Comparison of ENCODE assay signal across 8 cellular contexts in genomic region chr5:177134653-177135225, GRCh38. TPM values are rescaled to one million over a fixed set of nuclear protein-coding genes. Genes with fewer than 3 reads are reported as not detected.
A peak's percentile ranks its signal among the peaks of the same experiment; 100 is the strongest.
DNase-seq lines count a peak whose midpoint lies in the region; ATAC-seq and TF ChIP-seq lines count a peak whose summit lies in the region.

No MANE protein-coding gene starts in this region.

- no peak for TF ChIP-seq CTCF in CD14-positive monocyte (IDR thresholded peaks at IDR 0.05)
- no peak for TF ChIP-seq CTCF in LNCaP clone FGC (IDR thresholded peaks at IDR 0.05; ENCODE audit: control insufficient read depth, extremely low read depth, insufficient read depth)
- no peak for TF ChIP-seq CTCF in mammary epithelial cell (conservative IDR thresholded peaks at IDR 0.05 in 1 of 2, IDR thresholded peaks at IDR 0.05 in 1 of 2; ENCODE audit: extremely low read depth in 1 of 2, insufficient read depth in 1 of 2, low read depth in 1 of 2, low read length in 2 of 2)

- peak overlapping the region; percentile 82 to 92 for H3K4me3 Mint-ChIP-seq in CD14-positive monocyte

- intact Hi-C loops in CD14-positive monocyte (cut with micrococcal nuclease) (loop anchor here in 1 of 2 donors (2.0 to 5.0 kb wide), 2 partner anchors 18 to 168 kb away; partner anchors contain the start of genes PRELID1 and RAB24), mammary epithelial cell (cut with micrococcal nuclease) (loop anchor here (5.0 kb wide), 1 partner anchor 318 kb away; no protein-coding TSS in a partner anchor)

- peak overlapping the region; percentile 85 for H3K4me2 ChIP-seq in mammary epithelial cell (ENCODE audit: insufficient read depth, low read depth, low read length)

- H3K27ac ChIP-seq in mammary epithelial cell (ENCODE audit: insufficient read depth, low read depth, low read length) (peak overlapping the region; percentile 63), muscle layer of duodenum (ENCODE audit: low read length) (peak overlapping the region; percentile 82)

- H2AFZ ChIP-seq in mammary epithelial cell (ENCODE audit: low read depth, low read length), result peak overlapping the region; percentile 95

- CTCF ChIA-PET in mammary epithelial cell (lab: Charles Lee; ENCODE audit: low non-redundant PET), result no interaction called here

- H3K9me3 Mint-ChIP-seq in CD14-positive monocyte, result no peaks in the 10 kb centered on the region

- dilution Hi-C loops in mammary epithelial cell (cut with HindIII; ENCODE audit: low sequenced_read_pairs), result no loop called here

- in situ Hi-C loops in mammary epithelial cell (cut with MboI; ENCODE audit: low sequenced_read_pairs in 2 of 2), result no loop called here

- H4K20me1 ChIP-seq in mammary epithelial cell (ENCODE audit: insufficient read depth, low read length), result no peaks in the 10 kb centered on the region

- H3K9ac ChIP-seq in mammary epithelial cell (ENCODE audit: insufficient read depth, low read length), result peak overlapping the region; percentile 63

- WGBS in mammary epithelial cell (ENCODE audit: low coverage, missing lambda C conversion rate), result 17% methylated on average over 10 of the region's 13 CpGs

- BruUV-seq in mammary epithelial cell (replicated peaks; lab: Mats Ljungman, UMichigan), result no TSS peak

- peaks cover 11% of the 10 kb centered on the region for H3K36me3 ChIP-seq in mammary epithelial cell (ENCODE audit: insufficient read depth, low read length)
- H3K36me3 ChIP-seq in muscle layer of duodenum (ENCODE audit: control insufficient read depth in 1 of 2, insufficient read depth in 2 of 2, low read length in 2 of 2), result peaks cover 0 to 12% of the 10 kb centered on the region in 2 donors

- H3K36me3 Mint-ChIP-seq in CD14-positive monocyte, result peaks cover 21 to 37% of the 10 kb centered on the region in 2 donors

- H3K9me3 ChIP-seq in mammary epithelial cell (replicated peaks; ENCODE audit: insufficient read depth, low read length) (no peaks in the 10 kb centered on the region), muscle layer of duodenum (ENCODE audit: control insufficient read depth in 1 of 2, low read length in 2 of 2) (no peaks in the 10 kb centered on the region)

- peaks cover 57% of the 10 kb centered on the region for H3K79me2 ChIP-seq in mammary epithelial cell (ENCODE audit: insufficient read depth, low read length)

- no peaks in the 10 kb centered on the region for H3K27me3 ChIP-seq in mammary epithelial cell (ENCODE audit: insufficient read depth, low read length)
- no peaks in the 10 kb centered on the region for H3K27me3 ChIP-seq in muscle layer of duodenum (ENCODE audit: low read depth, low read length)

- H3K4me1 ChIP-seq in mammary epithelial cell (ENCODE audit: insufficient read depth, low read length) (peaks cover 28% of the 10 kb centered on the region), muscle layer of duodenum (ENCODE audit: control insufficient read depth in 1 of 2, insufficient read depth in 2 of 2, low read length in 2 of 2) (peaks cover 29 to 39% of the 10 kb centered on the region in 2 donors)

- no peak for DNase-seq in CD14-positive monocyte (ENCODE audit: low spot score)
- no peak for DNase-seq in LNCaP clone FGC (ENCODE audit: low read depth)
- no peak for DNase-seq in mammary epithelial cell
- no peak for DNase-seq in activated gamma-delta T cell treated with Interleukin-2 at 50 U/mL for 16 hours
- no peak for DNase-seq in stimulated activated CD4-positive, alpha-beta T cell treated with anti-CD3 and anti-CD28 coated beads, Interleukin-15, amount 100 ng/mL, for 24 hours
- no peak for DNase-seq in CD1c-positive myeloid dendritic cell (ENCODE audit: extremely low spot score)

- H3K27me3 Mint-ChIP-seq in CD14-positive monocyte (ENCODE audit: low read depth in 3 of 3), result no peaks in the 10 kb centered on the region

- peaks cover 35% of the 10 kb centered on the region for H3K4me1 Mint-ChIP-seq in CD14-positive monocyte

- H3K27ac Mint-ChIP-seq in CD14-positive monocyte, result peak overlapping the region; percentile 75 to 91 (median 89)

- no peak for ATAC-seq in esophagus mucosa

- H3K4me3 ChIP-seq in LNCaP clone FGC (ENCODE audit: low read depth, low read length), result peak overlapping the region; percentile 68
- peak overlapping the region; percentile 67 to 69 (median 69) for H3K4me3 ChIP-seq in mammary epithelial cell (replicated peaks in 1 of 3; ENCODE audit: insufficient read depth in 1 of 3, low read depth in 2 of 3, low read length in 3 of 3)
- peak overlapping the region; percentile 71 to 77 for H3K4me3 ChIP-seq in muscle layer of duodenum (ENCODE audit: low read depth in 1 of 2, low read length in 2 of 2)

RNA-seq across cellular contexts. Expression of gene NSD1, which starts 1.2 kb away (rescaled TPM):
- 10 to 100 TPM; 19.0 to 31.9 TPM for polyA plus RNA-seq in CD14-positive monocyte
- 10 to 100 TPM; 53.0 to 55.7 TPM for total RNA-seq in mammary epithelial cell
- polyA plus RNA-seq in mammary epithelial cell, result 12.3 TPM
- 115 TPM for polyA minus RNA-seq in mammary epithelial cell
- 53.8 TPM for total RNA-seq in esophagus mucosa

RNA-seq across cellular contexts. Expression of gene FGFR4, which starts 48.0 kb away (rescaled TPM):
- polyA plus RNA-seq in CD14-positive monocyte (not detected), mammary epithelial cell (0.97 TPM)
- total RNA-seq in mammary epithelial cell (1 to 10 TPM in 1 of 2 donors, under 1 TPM in 1; 0.61 to 1.3 TPM), esophagus mucosa (2.7 TPM)
- 2.1 TPM for polyA minus RNA-seq in mammary epithelial cell
